1 cellular context compared by ENCODE assay signal in the genomic region with DNA sequence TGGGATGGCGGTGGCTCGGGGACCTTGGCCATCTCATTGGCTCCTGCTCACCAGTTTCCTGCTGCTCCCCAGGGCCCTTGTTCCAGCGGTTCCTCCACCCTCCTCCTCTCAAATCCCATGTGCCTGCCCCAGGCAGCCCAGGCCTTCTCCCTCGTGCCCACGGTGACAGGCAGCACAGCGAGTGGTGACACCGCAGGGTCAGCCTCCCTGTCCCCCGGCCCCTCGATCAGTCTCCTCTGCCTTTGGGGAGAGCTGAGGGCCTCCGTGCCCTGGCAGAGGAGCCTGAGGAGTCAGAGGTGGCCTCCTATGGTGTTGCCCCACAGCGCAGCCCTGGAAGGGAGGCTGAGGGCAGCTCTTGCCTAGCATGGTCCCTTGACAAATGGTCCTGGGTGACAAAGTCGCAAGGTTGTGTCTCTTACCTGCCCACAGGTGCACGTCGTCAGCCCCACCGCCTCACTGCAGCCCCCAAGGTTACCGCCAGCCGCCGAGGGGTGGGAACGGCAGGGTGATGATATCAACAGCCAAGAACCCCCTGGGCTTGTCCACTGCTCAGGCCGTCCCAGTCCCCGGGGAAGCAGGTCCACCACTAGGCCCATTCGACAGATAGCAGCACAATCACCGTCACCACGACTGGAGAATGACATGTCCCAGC.
TF ChIP-seq lines count a peak whose summit lies in the region.

No MANE protein-coding gene starts in this region.

TF ChIP-seq in endothelial cell of umbilical vein, 7 proteins besides CTCF, POLR2A, EP300 and RAD21:
- TF ChIP-seq MYC (IDR thresholded peaks at IDR 0.05; ENCODE audit: low read depth, low read length): no peak
- no peak for TF ChIP-seq MAX (IDR thresholded peaks at IDR 0.05; ENCODE audit: insufficient read depth, insufficient read length)
- TF ChIP-seq JUN (IDR thresholded peaks at IDR 0.05; ENCODE audit: borderline replicate concordance, insufficient read depth, insufficient read length, low read depth): no peak
- no peak for TF ChIP-seq POLR2AphosphoS5 (IDR thresholded peaks at IDR 0.05; ENCODE audit: insufficient read depth, low read depth, low read length)
- no peak for TF ChIP-seq FOS (IDR thresholded peaks at IDR 0.05; ENCODE audit: borderline replicate concordance, insufficient read depth, low read length)
- TF ChIP-seq GATA2 (IDR thresholded peaks at IDR 0.05; ENCODE audit: insufficient read depth, insufficient read length, low read depth, low read length): no peak
- TF ChIP-seq EZH2 (IDR thresholded peaks at IDR 0.05; ENCODE audit: borderline replicate concordance, low read depth, low read length, severe bottlenecking): no peak
